ENCODE assay signal across 8 cellular contexts in genomic region chr16:24610421-24610765, GRCh38.
DNase-seq lines count a peak whose midpoint lies in the region; ATAC-seq and TF ChIP-seq lines count a peak whose summit lies in the region.

No MANE protein-coding gene starts in this region.

- H2AFZ ChIP-seq in OCI-LY3 (ENCODE audit: low read depth, low read length): peak overlapping the region; percentile 86

- H3K4me2 ChIP-seq in OCI-LY3 (ENCODE audit: low read length): peak overlapping the region; percentile 68

- H3K9me3 Mint-ChIP-seq in neural crest cell: no peaks in the 10 kb centered on the region

- no peaks in the 10 kb centered on the region for H3K9me3 ChIP-seq in OCI-LY3 (ENCODE audit: insufficient read depth, low read length)

- peak overlapping the region; percentile 78 for H3K4me3 ChIP-seq in OCI-LY3 (ENCODE audit: low read length)

- H3K4me1 ChIP-seq in OCI-LY3 (ENCODE audit: low read length) (no peaks in the 10 kb centered on the region), foreskin keratinocyte (peaks cover 6% of the 10 kb centered on the region)

- peak overlapping the region; percentile 46; the same call in 1 of the 2 replicates for H3K9ac ChIP-seq in OCI-LY3 (ENCODE audit: low read length)

- H4K20me1 ChIP-seq in OCI-LY3 (ENCODE audit: insufficient read depth, low read length): no peaks in the 10 kb centered on the region

- peak overlapping the region; percentile 70 for H3K27ac Mint-ChIP-seq in neural crest cell (ENCODE audit: unreplicated experiment)

- no peaks in the 10 kb centered on the region for H3K79me2 ChIP-seq in OCI-LY3 (ENCODE audit: low read length)

- H3K27me3 Mint-ChIP-seq in neural crest cell (ENCODE audit: low read depth): peaks cover 59% of the 10 kb centered on the region

- ATAC-seq in foreskin keratinocyte (peak; percentile 75), GM19351 (IDR thresholded peaks at IDR 0.05; ENCODE audit: unreplicated experiment) (no peak), GM21737 (IDR thresholded peaks at IDR 0.05; ENCODE audit: unreplicated experiment) (no peak)

- H3K36me3 Mint-ChIP-seq in neural crest cell (ENCODE audit: low read depth): no peaks in the 10 kb centered on the region

- peaks cover 26% of the 10 kb centered on the region for H3K4me1 Mint-ChIP-seq in neural crest cell

- H3K4me3 Mint-ChIP-seq in neural crest cell: peak overlapping the region; percentile 87

- TF ChIP-seq CTCF in OCI-LY3 (IDR thresholded peaks at IDR 0.05; ENCODE audit: low read depth, low read length) (no peak), foreskin keratinocyte (conservative IDR thresholded peaks at IDR 0.05) (no peak), neural crest cell (conservative IDR thresholded peaks at IDR 0.05) (no peak)

- DNase-seq in DMS53 (lab: John Stamatoyannopoulos, UW) (peak; percentile 72), foreskin keratinocyte (peak in 1 of 2 donors; percentile 14), neural crest cell (ENCODE audit: low read depth, low spot score) (peak; percentile 9), NCI-H1694 (lab: John Stamatoyannopoulos, UW) (no peak), NCI-H187 treated with DMSO at 0.1 percent for 48 hours (lab: John Stamatoyannopoulos, UW) (no peak)

- H3K27me3 ChIP-seq in OCI-LY3 (ENCODE audit: low read depth, low read length) (peaks cover 5% of the 10 kb centered on the region), foreskin keratinocyte (peaks cover 43% of the 10 kb centered on the region)

- no peak overlapping the region for H3K27ac ChIP-seq in OCI-LY3 (ENCODE audit: low read length)
- no peak overlapping the region for H3K27ac ChIP-seq in foreskin keratinocyte

- H3K36me3 ChIP-seq in OCI-LY3 (replicated peaks; ENCODE audit: low read depth, low read length): no peaks in the 10 kb centered on the region

Comparison
In these comparisons a context has a peak if more than half of its experiments do, and no peak if none do; other contexts are left out.
1. DNase-seq: peak in DMS53 (single experiment) and neural crest cell (single experiment); none in NCI-H1694 (single experiment) and NCI-H187 treated with DMSO at 0.1 percent for 48 hours (single experiment).